ENCODE assay signal across 8 cellular contexts in genomic region chr15:66253643-66254363, GRCh38. TPM values are rescaled to one million over a fixed set of nuclear protein-coding genes. Genes with fewer than 3 reads are reported as not detected.
DNase-seq lines count a peak whose midpoint lies in the region; ATAC-seq and TF ChIP-seq lines count a peak whose summit lies in the region.

Gene MEGF11 (minus strand): TSS chr15:66253750. CDS start chr15:66128403, 125,347 bp downstream.

- H3K4me3 Mint-ChIP-seq in activated T-cell treated with anti-CD3 and anti-CD28 coated beads, Interleukin-2, amount 50 U/mL, for 72 hours, result peak within 1 kb of the TSS; percentile 82 to 83

- H3K4me3 ChIP-seq in osteoblast (ENCODE audit: insufficient read depth, low read length), result peak within 1 kb of the TSS; percentile 66

- H3K27me3 Mint-ChIP-seq in activated T-cell treated with anti-CD3 and anti-CD28 coated beads, Interleukin-2, amount 50 U/mL, for 72 hours (ENCODE audit: low read depth), result peaks cover 75% of the 10 kb centered on the region

- TF ChIP-seq CTCF in osteoblast (IDR thresholded peaks at IDR 0.05; ENCODE audit: extremely low read depth, low read depth, low read length), result no peak

- ATAC-seq in activated T-cell treated with anti-CD3 and anti-CD28 coated beads, Interleukin-2, amount 50 U/mL, for 72 hours (replicated peaks in 1 of 2), result peak; percentile 19 to 32
- ATAC-seq in Right ventricle myocardium inferior, result peak; percentile 47
- no peak for ATAC-seq in GM19467 (IDR thresholded peaks at IDR 0.05; ENCODE audit: unreplicated experiment)

- H3K79me2 ChIP-seq in osteoblast (ENCODE audit: insufficient read depth, low read length), result no peaks in the 10 kb centered on the region

- intact Hi-C loops in Right ventricle myocardium inferior (cut with DNase I), result loop anchor here (5.0 kb wide), 1 partner anchor 243 kb away; the partner anchor contains the start of gene SNAPC5

- in situ Hi-C loops in KBM-7 (cut with MboI; ENCODE audit: low pct_unique_long_range_greater_than_20kb, low sequenced_read_pairs), result no loop called here

- DNase-seq in D341Med (ENCODE audit: low spot score) (peak; percentile 81), KBM-7 (peak; percentile 38), Right ventricle myocardium inferior (ENCODE audit: missing footprints) (no peak), osteoblast (ENCODE audit: insufficient read length, low spot score, missing footprints) (peak; percentile 92), GM19238 (ENCODE audit: insufficient read length, low spot score) (no peak)
- peak in 1 of 2 donors; percentile 5 for DNase-seq in activated T-cell treated with anti-CD3 and anti-CD28 coated beads, Interleukin-2, amount 50 U/mL, for 72 hours
- DNase-seq in stimulated activated CD4-positive, alpha-beta T cell treated with anti-CD3 and anti-CD28 coated beads, Interleukin-4, amount 100 ng/mL, for 24 hours, result no peak

- H3K9me3 Mint-ChIP-seq in activated T-cell treated with anti-CD3 and anti-CD28 coated beads, Interleukin-2, amount 50 U/mL, for 72 hours, result no peaks in the 10 kb centered on the region

- peaks cover 13% of the 10 kb centered on the region for H3K4me1 ChIP-seq in osteoblast (ENCODE audit: insufficient read depth, low read length)

- no peaks in the 10 kb centered on the region for H3K36me3 ChIP-seq in osteoblast (ENCODE audit: insufficient read depth, low read length)

- H2AFZ ChIP-seq in osteoblast (ENCODE audit: low read length), result peak within 1 kb of the TSS; percentile 80

- H3K4me2 ChIP-seq in osteoblast (ENCODE audit: insufficient read depth, low read length), result peak within 1 kb of the TSS; percentile 91

- H3K4me1 Mint-ChIP-seq in activated T-cell treated with anti-CD3 and anti-CD28 coated beads, Interleukin-2, amount 50 U/mL, for 72 hours (ENCODE audit: low read depth), result peaks cover 9% of the 10 kb centered on the region

- H3K27ac Mint-ChIP-seq in activated T-cell treated with anti-CD3 and anti-CD28 coated beads, Interleukin-2, amount 50 U/mL, for 72 hours, result no peak within 1 kb of the TSS

- peaks cover 0 to 3% of the 10 kb centered on the region in 2 donors for H3K36me3 Mint-ChIP-seq in activated T-cell treated with anti-CD3 and anti-CD28 coated beads, Interleukin-2, amount 50 U/mL, for 72 hours (ENCODE audit: insufficient read depth in 2 of 2)

- H3K27me3 ChIP-seq in osteoblast (ENCODE audit: insufficient read depth, low read length), result peaks cover 85% of the 10 kb centered on the region

- no peaks in the 10 kb centered on the region for H3K9me3 ChIP-seq in osteoblast (ENCODE audit: low read depth, low read length)

- no peak within 1 kb of the TSS for H3K27ac ChIP-seq in osteoblast (ENCODE audit: low read depth, low read length)

- H4K20me1 ChIP-seq in osteoblast (ENCODE audit: insufficient read depth, low read length), result peaks cover 2% of the 10 kb centered on the region

RNA-seq across cellular contexts. Expression of gene MEGF11, which starts in this region (rescaled TPM):
- not detected for total RNA-seq in activated T-cell treated with anti-CD3 and anti-CD28 coated beads, Interleukin-2, amount 50 U/mL, for 72 hours
- not detected for total RNA-seq in Right ventricle myocardium inferior
- total RNA-seq in osteoblast, result not detected in 2 replicates

Comparison
In these comparisons a context has a peak if more than half of its experiments do, and no peak if none do; other contexts are left out.
1. Peak in ATAC-seq in activated T-cell treated with anti-CD3 and anti-CD28 coated beads, Interleukin-2, amount 50 U/mL, for 72 hours; RNA of the gene not detected or under 1 TPM.
2. Peak in ATAC-seq in Right ventricle myocardium inferior; RNA of the gene not detected or under 1 TPM.
3. Peak in DNase-seq, H3K4me3 ChIP-seq and H3K4me2 ChIP-seq in osteoblast; RNA of the gene not detected or under 1 TPM.
4. DNase-seq: peak in D341Med (single experiment) and KBM-7 (single experiment); none in Right ventricle myocardium inferior (single experiment), GM19238 (single experiment) and stimulated activated CD4-positive, alpha-beta T cell treated with anti-CD3 and anti-CD28 coated beads, Interleukin-4, amount 100 ng/mL, for 24 hours (single experiment).